ENCODE assay signal across 18 cellular contexts in genomic region chr12:9347328-9348127, GRCh38.
DNase-seq lines count a peak whose midpoint lies in the region; ATAC-seq and TF ChIP-seq lines count a peak whose summit lies in the region.
"Had no signal": no experiment of that assay in that cellular context is flagged by ENCODE, and none has a peak within 500 bp of the region (broad histone marks: within the 10 kb centered on the region; RNA-seq: fewer than 3 reads in every experiment).

No MANE protein-coding gene starts in this region.

- no peaks in the 10 kb centered on the region for H3K27me3 ChIP-seq in BLaER1 treated with 17β-estradiol and CSF1 and Interleukin-3, amounts not matched to agents 10 nM and 100 nM
- H3K27me3 ChIP-seq: gastroesophageal sphincter had no signal

- H4K20me1 ChIP-seq in BLaER1 treated with 17β-estradiol and CSF1 and Interleukin-3, amounts not matched to agents 10 nM and 100 nM: no peaks in the 10 kb centered on the region

- POLR2A ChIA-PET in activated CD8-positive, alpha-beta T cell treated with anti-CD3 and anti-CD28 coated beads for 36 hours (lab: Charles Lee): no interaction called here

- H3K9me3 ChIP-seq in BLaER1 treated with 17β-estradiol and CSF1 and Interleukin-3, amounts not matched to agents 10 nM and 100 nM (replicated peaks in 1 of 11): peaks cover 3 to 13% (median 9%) of the 10 kb centered on the region in 11 experiments; a peak in 21 of 22 replicates
- H3K9me3 ChIP-seq: SK-N-SH, thoracic aorta had no signal

- H3K36me3 ChIP-seq in BLaER1 treated with 17β-estradiol and CSF1 and Interleukin-3, amounts not matched to agents 10 nM and 100 nM: peaks cover 0 to 8% (median 0%) of the 10 kb centered on the region in 11 experiments; a peak in 1 of 22 replicates
- H3K36me3 ChIP-seq: gastroesophageal sphincter, thoracic aorta had no signal

- H3K4me3 Mint-ChIP-seq in activated CD8-positive, alpha-beta T cell treated with anti-CD3 and anti-CD28 coated beads for 36 hours: no peak overlapping the region
- no peak overlapping the region for H3K4me3 Mint-ChIP-seq in activated T-helper 2 cell treated with anti-CD3 and anti-CD28 coated beads, Interferon-gamma antibody, Interleukin-2, Interleukin-4, amounts not matched to agents 10 μg/mL and 5 μg/mL and 100 μg/mL, durations not matched to agents 14 hours and 24 hours and 36 hours (ENCODE audit: low read depth)
- H3K4me3 Mint-ChIP-seq: neural crest cell had no signal

- peaks cover 5 to 25% (median 14%) of the 10 kb centered on the region in 10 experiments; a peak in 17 of 20 replicates for H3K4me1 ChIP-seq in BLaER1 treated with 17β-estradiol and CSF1 and Interleukin-3, amounts not matched to agents 10 nM and 100 nM

- peak; percentile 84 for ATAC-seq in activated CD8-positive, alpha-beta T cell treated with anti-CD3 and anti-CD28 coated beads for 36 hours
- ATAC-seq in GM19023 (IDR thresholded peaks at IDR 0.05; ENCODE audit: unreplicated experiment): no peak
- ATAC-seq in left ventricle myocardium superior: no peak
- ATAC-seq: gastroesophageal sphincter, left colon had no signal

- H3K27ac ChIP-seq in BLaER1 treated with 17β-estradiol and CSF1 and Interleukin-3, amounts not matched to agents 10 nM and 100 nM: peak overlapping the region in 2 of 11 experiments; percentile 11 to 43; a peak in 1 of 22 replicates
- H3K27ac ChIP-seq: gastroesophageal sphincter, skin epidermis, thoracic aorta had no signal

- H3K36me3 Mint-ChIP-seq in activated CD8-positive, alpha-beta T cell treated with anti-CD3 and anti-CD28 coated beads for 36 hours (ENCODE audit: low read depth): peaks cover 2% of the 10 kb centered on the region
- no peaks in the 10 kb centered on the region for H3K36me3 Mint-ChIP-seq in activated T-helper 2 cell treated with anti-CD3 and anti-CD28 coated beads, Interferon-gamma antibody, Interleukin-2, Interleukin-4, amounts not matched to agents 10 μg/mL and 5 μg/mL and 100 μg/mL, durations not matched to agents 14 hours and 24 hours and 36 hours (ENCODE audit: low read depth)

- CTCF ChIA-PET in activated CD8-positive, alpha-beta T cell treated with anti-CD3 and anti-CD28 coated beads for 36 hours (lab: Charles Lee): interaction anchor here (0.9 to 8.5 kb wide), 2 partner anchors 16 to 25 kb away, joined by 3 to 68 read pairs; no protein-coding TSS in a partner anchor

- DNase-seq in HCEC 1CT (peak; percentile 50), fibroblast of the aortic adventitia (ENCODE audit: low read depth) (peak; percentile 55), NCI-H1092 (lab: John Stamatoyannopoulos, UW) (no peak), left ventricle myocardium superior (no peak)
- DNase-seq in activated CD8-positive, alpha-beta T cell treated with anti-CD3 and anti-CD28 coated beads for 36 hours: peak; percentile 63
- no peak for DNase-seq in activated T-helper 2 cell treated with anti-CD3 and anti-CD28 coated beads, Interferon-gamma antibody, Interleukin-2, Interleukin-4, amounts not matched to agents 10 μg/mL and 5 μg/mL and 100 μg/mL, durations not matched to agents 14 hours and 24 hours and 36 hours (ENCODE audit: low spot score)
- DNase-seq: activated CD4-positive, CD25-positive, alpha-beta regulatory T cell treated with anti-CD3 and anti-CD28 coated beads, Interleukin-2, amount 50 U/mL, for 72 hours; activated effector memory CD4-positive, alpha-beta T cell treated with Interleukin-2 at 50 U/mL for 16 hours; left colon; NCI-H1048; NCI-H82; SK-N-SH had no signal

- peak overlapping the region in 7 of 11 experiments; percentile 5 to 60 (median 32); a peak in 11 of 22 replicates for H3K4me2 ChIP-seq in BLaER1 treated with 17β-estradiol and CSF1 and Interleukin-3, amounts not matched to agents 10 nM and 100 nM
- H3K4me2 ChIP-seq: SK-N-SH had no signal

- H3K27ac Mint-ChIP-seq in activated CD8-positive, alpha-beta T cell treated with anti-CD3 and anti-CD28 coated beads for 36 hours: peak overlapping the region; percentile 44
- no peak overlapping the region for H3K27ac Mint-ChIP-seq in activated T-helper 2 cell treated with anti-CD3 and anti-CD28 coated beads, Interferon-gamma antibody, Interleukin-2, Interleukin-4, amounts not matched to agents 10 μg/mL and 5 μg/mL and 100 μg/mL, durations not matched to agents 14 hours and 24 hours and 36 hours

- intact Hi-C loops in activated CD8-positive, alpha-beta T cell treated with anti-CD3 and anti-CD28 coated beads for 36 hours (cut with micrococcal nuclease): no loop called here
- intact Hi-C loops in activated T-helper 2 cell treated with anti-CD3 and anti-CD28 coated beads, Interferon-gamma antibody, Interleukin-2, Interleukin-4, amounts not matched to agents 10 μg/mL and 5 μg/mL and 100 μg/mL, durations not matched to agents 14 hours and 24 hours and 36 hours (cut with micrococcal nuclease): no loop called here
- intact Hi-C loops in left ventricle myocardium superior (cut with micrococcal nuclease): no loop called here

- peaks cover 27% of the 10 kb centered on the region for H3K4me1 Mint-ChIP-seq in activated CD8-positive, alpha-beta T cell treated with anti-CD3 and anti-CD28 coated beads for 36 hours (ENCODE audit: low read depth)
- peaks cover 19% of the 10 kb centered on the region for H3K4me1 Mint-ChIP-seq in activated T-helper 2 cell treated with anti-CD3 and anti-CD28 coated beads, Interferon-gamma antibody, Interleukin-2, Interleukin-4, amounts not matched to agents 10 μg/mL and 5 μg/mL and 100 μg/mL, durations not matched to agents 14 hours and 24 hours and 36 hours (ENCODE audit: low read depth)

- no peaks in the 10 kb centered on the region for H3K9me3 Mint-ChIP-seq in activated CD8-positive, alpha-beta T cell treated with anti-CD3 and anti-CD28 coated beads for 36 hours
- peaks cover 6% of the 10 kb centered on the region for H3K9me3 Mint-ChIP-seq in activated T-helper 2 cell treated with anti-CD3 and anti-CD28 coated beads, Interferon-gamma antibody, Interleukin-2, Interleukin-4, amounts not matched to agents 10 μg/mL and 5 μg/mL and 100 μg/mL, durations not matched to agents 14 hours and 24 hours and 36 hours

- H3K4me3 ChIP-seq in BLaER1 treated with 17β-estradiol and CSF1 and Interleukin-3, amounts not matched to agents 10 nM and 100 nM: no peak overlapping the region
- no peak overlapping the region for H3K4me3 ChIP-seq in fibroblast of the aortic adventitia (ENCODE audit: low read depth, low read length)
- H3K4me3 ChIP-seq: gastroesophageal sphincter, skin epidermis, thoracic aorta had no signal

- H3K9ac ChIP-seq in BLaER1 treated with 17β-estradiol and CSF1 and Interleukin-3, amounts not matched to agents 10 nM and 100 nM: no peak overlapping the region
- H3K9ac ChIP-seq: SK-N-SH had no signal

- no peaks in the 10 kb centered on the region for H3K27me3 Mint-ChIP-seq in activated CD8-positive, alpha-beta T cell treated with anti-CD3 and anti-CD28 coated beads for 36 hours
- no peaks in the 10 kb centered on the region for H3K27me3 Mint-ChIP-seq in activated T-helper 2 cell treated with anti-CD3 and anti-CD28 coated beads, Interferon-gamma antibody, Interleukin-2, Interleukin-4, amounts not matched to agents 10 μg/mL and 5 μg/mL and 100 μg/mL, durations not matched to agents 14 hours and 24 hours and 36 hours (ENCODE audit: low read depth)

- no peak for TF ChIP-seq CTCF in activated CD8-positive, alpha-beta T cell treated with anti-CD3 and anti-CD28 coated beads for 36 hours (IDR thresholded peaks at IDR 0.05)
- no peak for TF ChIP-seq CTCF in fibroblast of the aortic adventitia (IDR thresholded peaks at IDR 0.05; ENCODE audit: insufficient read depth, low read length)

Comparison
In these comparisons a context has a peak if more than half of its experiments do, and no peak if none do; other contexts are left out.
1. DNase-seq: peak in HCEC 1CT (single experiment), activated CD8-positive, alpha-beta T cell treated with anti-CD3 and anti-CD28 coated beads for 36 hours (single experiment) and fibroblast of the aortic adventitia (single experiment); none in activated T-helper 2 cell treated with anti-CD3 and anti-CD28 coated beads, Interferon-gamma antibody, Interleukin-2, Interleukin-4, amounts not matched to agents 10 μg/mL and 5 μg/mL and 100 μg/mL, durations not matched to agents 14 hours and 24 hours and 36 hours (single experiment), NCI-H1092 (single experiment) and left ventricle myocardium superior (single experiment).